8 cellular contexts compared by ENCODE assay signal in the genomic region with DNA sequence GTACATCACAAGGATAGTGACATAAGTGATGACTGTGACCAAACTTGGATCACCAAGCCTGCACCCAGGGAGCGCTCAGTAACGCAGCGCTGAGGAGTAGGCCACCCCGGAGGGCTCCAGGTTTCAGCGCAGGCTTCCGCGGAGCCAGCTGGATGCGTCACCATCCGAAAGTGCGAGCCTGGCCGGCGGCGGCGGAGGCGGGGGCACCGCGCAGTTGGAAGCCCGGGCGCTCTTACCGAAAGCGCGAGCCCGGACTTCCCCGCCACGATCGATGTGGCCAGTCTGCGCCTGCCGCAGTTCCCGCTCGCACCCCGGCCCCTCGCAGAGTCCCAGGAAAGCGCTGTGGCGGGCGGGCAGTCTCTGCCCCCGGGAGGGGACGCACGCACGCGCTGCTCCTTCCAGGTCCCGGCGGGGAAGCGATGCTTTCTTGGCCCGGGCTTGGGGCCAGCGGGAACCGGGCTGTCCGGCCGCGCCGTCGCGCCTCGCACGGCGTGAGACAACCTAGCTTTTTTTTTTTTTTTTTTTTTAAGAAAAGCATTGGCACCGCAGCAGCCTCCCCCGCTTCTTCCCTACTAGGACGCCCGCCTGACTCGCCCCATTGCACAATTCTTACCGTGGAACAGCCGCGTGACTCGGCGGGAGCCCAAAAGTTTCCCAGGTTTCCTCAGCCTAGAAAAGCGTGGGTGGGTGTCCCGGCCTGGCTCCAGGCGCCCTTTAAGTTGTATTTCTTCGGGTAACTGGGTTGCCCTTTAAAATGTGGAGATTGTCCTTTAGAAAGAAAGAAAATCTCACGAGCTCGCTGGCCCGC. TPM values are rescaled to one million over a fixed set of nuclear protein-coding genes. Genes with fewer than 3 reads are reported as not detected.
DNase-seq lines count a peak whose midpoint lies in the region; ATAC-seq and TF ChIP-seq lines count a peak whose summit lies in the region.

No MANE protein-coding gene starts in this region.

- no TSS peak for BruUV-seq in A673 (replicated peaks; lab: Mats Ljungman, UMichigan)

- H3K27ac ChIP-seq in A673 (ENCODE audit: low read depth, low read length, poor library complexity, severe bottlenecking) (peak overlapping the region; percentile 94), adrenal gland (peak overlapping the region; percentile 61 to 98 (median 86)), tibial nerve (peak overlapping the region; percentile 84 to 96 (median 90))

- TF ChIP-seq CTCF in A673 (conservative IDR thresholded peaks at IDR 0.05; ENCODE audit: low read depth, low read length), result no peak
- peak in 1 of 6 experiments; percentile 7 for TF ChIP-seq CTCF in adrenal gland (IDR thresholded peaks at IDR 0.05)
- no peak for TF ChIP-seq CTCF in tibial nerve (IDR thresholded peaks at IDR 0.05)

- H3K27me3 ChIP-seq in A673 (replicated peaks; ENCODE audit: insufficient read depth, low read depth, low read length, poor library complexity) (no peaks in the 10 kb centered on the region), adrenal gland (no peaks in the 10 kb centered on the region), tibial nerve (no peaks in the 10 kb centered on the region)

- H3K4me3 ChIP-seq in A673 (ENCODE audit: low read depth, low read length, poor library complexity, severe bottlenecking) (peak overlapping the region; percentile 57), adrenal gland (peak overlapping the region in 2 of 4 donors; percentile 33 to 66), tibial nerve (peak overlapping the region; percentile 61 to 81 (median 74))

- POLR2A ChIA-PET in A673 (lab: Charles Lee; ENCODE audit: low non-redundant PET), result interaction anchor here (0.6 kb wide), 3 partner anchors 24 to 82 kb away, joined by 5 to 6 read pairs (median 5); no protein-coding TSS in a partner anchor

- intact Hi-C loops in A673 (cut with micrococcal nuclease; ENCODE audit: unreplicated experiment), result loop anchor here (5.0 kb wide), 1 partner anchor 35 kb away; the partner anchor contains the start of gene JAK1
- intact Hi-C loops in adrenal gland (cut with DNase I), result no loop called here
- intact Hi-C loops in left cardiac atrium (cut with DNase I), result loop anchor here in 1 of 2 donors (5.0 kb wide), 1 partner anchor 105 kb away; no protein-coding TSS in a partner anchor
- intact Hi-C loops in posterior cingulate gyrus (cut with DNase I), result no loop called here

- peaks cover 15% of the 10 kb centered on the region for H3K9me3 ChIP-seq in A673 (ENCODE audit: low read depth, low read length, poor library complexity, severe bottlenecking)
- no peaks in the 10 kb centered on the region for H3K9me3 ChIP-seq in adrenal gland (replicated peaks in 1 of 3)
- peaks cover 0 to 12% (median 0%) of the 10 kb centered on the region in 4 donors for H3K9me3 ChIP-seq in tibial nerve

- peak; percentile 90 for DNase-seq in A673 (ENCODE audit: low spot score)
- peak; percentile 6 to 45 for DNase-seq in SW 1271 (lab: John Stamatoyannopoulos, UW)
- peak; percentile 78 to 93 (median 91) for DNase-seq in adrenal gland
- DNase-seq in left cardiac atrium, result peak; percentile 92
- DNase-seq in posterior cingulate gyrus, result peak; percentile 41 to 96 (median 72)
- peak; percentile 88 to 93 for DNase-seq in tibial nerve (ENCODE audit: low spot score in 2 of 2)

- TF ChIP-seq POLR2A in adrenal gland (IDR thresholded peaks at IDR 0.05), result peak; percentile 57 to 68
- TF ChIP-seq POLR2A in tibial nerve (IDR thresholded peaks at IDR 0.05), result peak in 1 of 2 donors; percentile 43

- WGBS in adrenal gland, 4 donors, result 1 to 5% (median 1%) methylated on average over 30 to 72 of the region's 72 CpGs
- 1% methylated on average over 42 to 46 of the region's 72 CpGs for WGBS in tibial nerve, 2 donors

- peak; percentile 51 to 84 for TF ChIP-seq EP300 in tibial nerve (IDR thresholded peaks at IDR 0.05)

- H3K36me3 ChIP-seq in A673 (ENCODE audit: insufficient read depth, low read length, poor library complexity, severe bottlenecking), result peaks cover 7% of the 10 kb centered on the region
- no peaks in the 10 kb centered on the region for H3K36me3 ChIP-seq in adrenal gland (replicated peaks in 1 of 2)
- H3K36me3 ChIP-seq in tibial nerve, result peaks cover 0 to 6% (median 0%) of the 10 kb centered on the region in 3 donors

- ATAC-seq in GM19023 (IDR thresholded peaks at IDR 0.05; ENCODE audit: unreplicated experiment), result peak; percentile 82
- ATAC-seq in HG03354 (IDR thresholded peaks at IDR 0.05; ENCODE audit: poor library complexity, severe bottlenecking, unreplicated experiment), result peak; percentile 83
- ATAC-seq in left cardiac atrium, result peak; percentile 88 to 93

- H3K4me1 ChIP-seq in A673 (ENCODE audit: insufficient read depth, low read length, poor library complexity, severe bottlenecking) (peaks cover 30% of the 10 kb centered on the region), adrenal gland (replicated peaks in 1 of 2) (peaks cover 13 to 20% of the 10 kb centered on the region in 2 donors), tibial nerve (peaks cover 0 to 26% (median 12%) of the 10 kb centered on the region in 4 donors)

- CTCF ChIA-PET in A673 (lab: Charles Lee), result interaction anchor here (0.6 kb wide), 1 partner anchor 24 kb away, joined by 4 read pairs; no protein-coding TSS in a partner anchor

RNA-seq across cellular contexts. Expression of gene JAK1, which starts 36.4 kb away (rescaled TPM):
- total RNA-seq in A673 (2021), result 318 and 339 TPM in 2 replicates
- 100 to 1,000 TPM in 5 of 8 donors, 10 to 100 TPM in 3; 58.0 to 155 (median 114) TPM for total RNA-seq in adrenal gland
- 10 to 100 TPM; 23.4 to 59.5 (median 32.9) TPM for polyA plus RNA-seq in adrenal gland
- total RNA-seq in left cardiac atrium, result 10 to 100 TPM; 83.7 to 98.7 TPM
- total RNA-seq in tibial nerve, result 100 to 1,000 TPM; 114 to 222 (median 138) TPM

Comparison
In these comparisons a context has a peak if more than half of its experiments do, and no peak if none do; other contexts are left out.
1. DNase-seq: peak in every context shown above with its lines; median percentile 92 in left cardiac atrium; 91 in adrenal gland; 90 in tibial nerve; 90 in A673; 72 in posterior cingulate gyrus; 26 in SW 1271.